9 cellular contexts compared by ENCODE assay signal in genomic region chr1:45843474-45843905, GRCh38. TPM values are rescaled to one million over a fixed set of nuclear protein-coding genes. Genes with fewer than 3 reads are reported as not detected.
DNase-seq lines count a peak whose midpoint lies in the region; ATAC-seq and TF ChIP-seq lines count a peak whose summit lies in the region.
"Had no signal": no experiment of that assay in that cellular context is flagged by ENCODE, and none has a peak within 500 bp of the region (broad histone marks: within the 10 kb centered on the region; RNA-seq: fewer than 3 reads in every experiment).

No MANE protein-coding gene starts in this region.

- peak overlapping the region; percentile 11; the same call in 1 of the 2 replicates for H3K9ac ChIP-seq in MM.1S (ENCODE audit: low read length)

- H3K36me3 ChIP-seq in MM.1S (replicated peaks; ENCODE audit: insufficient read depth, low read length) = no peaks in the 10 kb centered on the region
- H3K36me3 ChIP-seq in ascending aorta = no peaks in the 10 kb centered on the region
- H3K36me3 ChIP-seq in gastroesophageal sphincter = no peaks in the 10 kb centered on the region

- H3K9me3 ChIP-seq in MM.1S (replicated peaks; ENCODE audit: insufficient read depth, low read length) (no peaks in the 10 kb centered on the region), ascending aorta (no peaks in the 10 kb centered on the region), gastroesophageal sphincter (no peaks in the 10 kb centered on the region)

- intact Hi-C loops in ascending aorta (cut with DNase I) = no loop called here

- no peak for TF ChIP-seq POLR2A in gastroesophageal sphincter (IDR thresholded peaks at IDR 0.05)

- no peaks in the 10 kb centered on the region for H4K20me1 ChIP-seq in MM.1S (ENCODE audit: insufficient read depth, low read length)

- H3K4me1 ChIP-seq in MM.1S (ENCODE audit: low read length) (0 out of 2 replicates have a peak, but pooled peaks cover 3% of the 10 kb centered on the region), ascending aorta (no peaks in the 10 kb centered on the region), gastroesophageal sphincter (peaks cover 0 to 22% (median 6%) of the 10 kb centered on the region in 3 donors)

- peaks cover 50% of the 10 kb centered on the region for H3K79me2 ChIP-seq in MM.1S (ENCODE audit: low read length)

- H3K4me3 ChIP-seq in MM.1S (ENCODE audit: low read length) (peak overlapping the region; percentile 7; the same call in 1 of the 2 replicates), ascending aorta (no peak overlapping the region), gastroesophageal sphincter (no peak overlapping the region)

- H2AFZ ChIP-seq in MM.1S (ENCODE audit: low read length) = no peak overlapping the region

- no peaks in the 10 kb centered on the region for H3F3A ChIP-seq in MM.1S (ENCODE audit: insufficient read depth, low read length)

- DNase-seq in GM03348 (ENCODE audit: low spot score) = peak; percentile 39
- peak; percentile 48 for DNase-seq in MM.1S
- no peak for DNase-seq in ascending aorta (ENCODE audit: low spot score in 2 of 2)
- peak; percentile 38 to 49 for DNase-seq in lung microvascular endothelial cell (ENCODE audit: low read depth in 2 of 2)
- DNase-seq in GDM1 (lab: John Stamatoyannopoulos, UW) = no peak
- no peak for DNase-seq in activated effector memory CD4-positive, alpha-beta T cell treated with Interleukin-2 at 50 U/mL for 16 hours
- DNase-seq: H9 had no signal

- TF ChIP-seq EP300 in gastroesophageal sphincter (IDR thresholded peaks at IDR 0.05) = no peak

- H3K4me2 ChIP-seq in MM.1S (ENCODE audit: low read depth, low read length) = peak overlapping the region; percentile 72

- H3K9me2 ChIP-seq in MM.1S (replicated peaks; ENCODE audit: insufficient read depth, low read length) = no peaks in the 10 kb centered on the region

- H3K27me3 ChIP-seq in MM.1S (replicated peaks; ENCODE audit: insufficient read depth, low read length) (no peaks in the 10 kb centered on the region), ascending aorta (no peaks in the 10 kb centered on the region), gastroesophageal sphincter (no peaks in the 10 kb centered on the region)

- TF ChIP-seq CTCF in MM.1S (IDR thresholded peaks at IDR 0.05; ENCODE audit: low read length) (peak; percentile 52), ascending aorta (IDR thresholded peaks at IDR 0.05) (peak in 2 of 3 experiments; percentile 8 to 22), gastroesophageal sphincter (IDR thresholded peaks at IDR 0.05) (no peak)

- ATAC-seq in gastroesophageal sphincter (no peak), GM19023 (IDR thresholded peaks at IDR 0.05; ENCODE audit: unreplicated experiment) (no peak)

- H3K27ac ChIP-seq in MM.1S (ENCODE audit: low read length) (peak overlapping the region; percentile 26; the same call in 1 of the 2 replicates), ascending aorta (no peak overlapping the region), gastroesophageal sphincter (no peak overlapping the region)

RNA-seq across cellular contexts. Expression of gene MAST2, which starts 40.1 kb away (rescaled TPM):
- total RNA-seq in ascending aorta = 61.0 TPM
- 8.5 and 8.7 TPM in 2 replicates for total RNA-seq in lung microvascular endothelial cell
- 10 to 100 TPM; 31.1 to 76.9 (median 73.4) TPM for total RNA-seq in gastroesophageal sphincter

Comparison
In these comparisons a context has a peak if more than half of its experiments do, and no peak if none do; other contexts are left out.
1. DNase-seq: peak in GM03348 (single experiment), MM.1S (single experiment) and lung microvascular endothelial cell (2 of 2); none in ascending aorta (0 of 2), GDM1 (single experiment) and activated effector memory CD4-positive, alpha-beta T cell treated with Interleukin-2 at 50 U/mL for 16 hours (single experiment).
2. CTCF ChIP-seq: peak in MM.1S (single experiment) and ascending aorta (2 of 3); none in gastroesophageal sphincter (0 of 4).